In the genomic region with DNA sequence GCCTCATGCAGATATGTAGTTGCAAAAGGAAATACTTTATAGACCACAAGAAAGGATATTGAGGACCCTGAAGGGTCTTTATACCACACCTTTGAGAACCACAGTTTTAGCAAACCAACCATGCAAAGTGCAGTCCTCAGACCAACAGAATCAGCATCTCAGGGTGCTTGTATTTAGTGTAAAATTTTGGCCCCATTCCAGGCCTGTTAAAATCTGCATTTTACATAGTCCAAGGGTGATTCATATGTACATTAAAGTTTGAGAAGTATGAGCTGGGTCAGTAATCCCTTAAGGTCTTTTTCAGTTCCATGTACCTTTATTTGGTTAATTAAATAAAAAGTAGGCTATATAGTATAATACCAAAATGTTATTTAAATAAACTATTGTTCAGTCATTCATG, we compare ENCODE assay signal across 25 cellular contexts.
A peak's percentile ranks its signal among the peaks of the same experiment; 100 is the strongest.
DNase-seq lines count a peak whose midpoint lies in the region; ATAC-seq, FAIRE-seq and TF ChIP-seq lines count a peak whose summit lies in the region.
"Had no signal": no experiment of that assay in that cellular context is flagged by ENCODE, and none has a peak within 500 bp of the region (broad histone marks: within the 10 kb centered on the region; RNA-seq: fewer than 3 reads in every experiment).

No MANE protein-coding gene starts in this region.

- H3K27me3 ChIP-seq in A673 (replicated peaks; ENCODE audit: insufficient read depth, low read depth, low read length, poor library complexity): no peaks in the 10 kb centered on the region
- no peaks in the 10 kb centered on the region for H3K27me3 ChIP-seq in WERI-Rb-1 (ENCODE audit: insufficient read depth, low read depth, severe bottlenecking)
- H3K27me3 ChIP-seq in vagina: no peaks in the 10 kb centered on the region
- H3K27me3 ChIP-seq: hepatocyte, pancreas had no signal

- DNase-seq in A673 (ENCODE audit: low spot score): peak; percentile 60
- no peak for DNase-seq in H54 (ENCODE audit: insufficient read length, low spot score)
- DNase-seq in RWPE1 (ENCODE audit: low spot score): peak; percentile 35
- DNase-seq in WERI-Rb-1: no peak
- DNase-seq in vagina (ENCODE audit: extremely low spot score in 2 of 2): no peak
- DNase-seq in progenitor cell of endocrine pancreas (ENCODE audit: low spot score, unreplicated experiment): no peak
- no peak for DNase-seq in AG20443 (ENCODE audit: low spot score)
- DNase-seq: activated B cell treated with CpG ODN at 0.5 μM for 24 hours; activated CD4-positive, alpha-beta memory T cell treated with anti-CD3 and anti-CD28 coated beads, Interleukin-2, amount 10 ng/mL, durations not matched to agents 7 days and 5 days; effector CD4-positive, alpha-beta T cell; GF-D8; islet precursor cell; MM.1S; naive thymus-derived CD8-positive, alpha-beta T cell; NCI-H187; pancreas; Right ventricle myocardium superior; small intestine; stimulated activated CD4-positive, alpha-beta T cell treated with anti-CD3 and anti-CD28 coated beads, Interleukin-4, amount 100 ng/mL, for 4 hours; T-helper 17 cell had no signal

- no peaks in the 10 kb centered on the region for H3K27me3 Mint-ChIP-seq in progenitor cell of endocrine pancreas
- H3K27me3 Mint-ChIP-seq: activated B cell treated with CpG ODN at 0.5 μM for 24 hours; activated CD4-positive, alpha-beta memory T cell treated with anti-CD3 and anti-CD28 coated beads, Interleukin-2, amount 10 ng/mL, durations not matched to agents 7 days and 5 days; central memory CD8-positive, alpha-beta T cell; naive thymus-derived CD8-positive, alpha-beta T cell; T-helper 17 cell had no signal

- no peak overlapping the region for H3K27ac Mint-ChIP-seq in progenitor cell of endocrine pancreas
- H3K27ac Mint-ChIP-seq: activated B cell treated with CpG ODN at 0.5 μM for 24 hours; activated CD4-positive, alpha-beta memory T cell treated with anti-CD3 and anti-CD28 coated beads, Interleukin-2, amount 10 ng/mL, durations not matched to agents 7 days and 5 days; activated T-helper 1 cell treated with anti-CD3 and anti-CD28 coated beads, Interleukin-12 subunit alpha, Interleukin-12 subunit beta, Interleukin-2, Interleukin-4 antibody, amounts not matched to agents 30 ng/mL and 10 ng/mL and 1 ng/mL, durations not matched to agents 14 hours and 24 hours and 36 hours; T-helper 17 cell had no signal

- H3K36me3 Mint-ChIP-seq in progenitor cell of endocrine pancreas (ENCODE audit: insufficient read depth): peaks cover 16% of the 10 kb centered on the region

- no peaks in the 10 kb centered on the region for H3K9me3 Mint-ChIP-seq in progenitor cell of endocrine pancreas (ENCODE audit: low read depth)
- H3K9me3 Mint-ChIP-seq: activated B cell treated with CpG ODN at 0.5 μM for 24 hours; activated CD4-positive, alpha-beta memory T cell treated with anti-CD3 and anti-CD28 coated beads, Interleukin-2, amount 10 ng/mL, durations not matched to agents 7 days and 5 days; activated T-helper 1 cell treated with anti-CD3 and anti-CD28 coated beads, Interleukin-12 subunit alpha, Interleukin-12 subunit beta, Interleukin-2, Interleukin-4 antibody, amounts not matched to agents 30 ng/mL and 10 ng/mL and 1 ng/mL, durations not matched to agents 14 hours and 24 hours and 36 hours; central memory CD8-positive, alpha-beta T cell; naive thymus-derived CD8-positive, alpha-beta T cell had no signal

- H3K9me3 ChIP-seq in A673 (ENCODE audit: low read depth, low read length, poor library complexity, severe bottlenecking) (no peaks in the 10 kb centered on the region), WERI-Rb-1 (ENCODE audit: severe bottlenecking) (no peaks in the 10 kb centered on the region), vagina (no peaks in the 10 kb centered on the region)
- H3K9me3 ChIP-seq: pancreas had no signal

- TF ChIP-seq CTCF in A673 (conservative IDR thresholded peaks at IDR 0.05; ENCODE audit: low read depth, low read length): no peak
- TF ChIP-seq CTCF in RWPE1 (conservative IDR thresholded peaks at IDR 0.05; ENCODE audit: low read depth): no peak
- TF ChIP-seq CTCF in WERI-Rb-1 (IDR thresholded peaks at IDR 0.05; ENCODE audit: low read depth, low read length): no peak
- no peak for TF ChIP-seq CTCF in vagina (IDR thresholded peaks at IDR 0.05)
- TF ChIP-seq CTCF in progenitor cell of endocrine pancreas (IDR thresholded peaks at IDR 0.05; ENCODE audit: unreplicated experiment): no peak

- peak; percentile 53 for FAIRE-seq in H54 (lab: Jason Lieb, UNC)
- FAIRE-seq: GM12878, pancreas, small intestine had no signal

- peaks cover 4% of the 10 kb centered on the region for H3K4me1 ChIP-seq in A673 (ENCODE audit: insufficient read depth, low read length, poor library complexity, severe bottlenecking)
- H3K4me1 ChIP-seq in vagina: peaks cover 15% of the 10 kb centered on the region
- H3K4me1 ChIP-seq: pancreas had no signal

- TF ChIP-seq POLR2A in H54 (IDR thresholded peaks at IDR 0.05; ENCODE audit: low read depth, low read length) (no peak), vagina (IDR thresholded peaks at IDR 0.05) (no peak)

- H3K36me3 ChIP-seq in A673 (ENCODE audit: insufficient read depth, low read length, poor library complexity, severe bottlenecking) (no peaks in the 10 kb centered on the region), WERI-Rb-1 (peaks cover 11% of the 10 kb centered on the region), vagina (no peaks in the 10 kb centered on the region)
- H3K36me3 ChIP-seq: pancreas had no signal

- peak; percentile 39 for ATAC-seq in esophagus mucosa
- ATAC-seq: GM12878; naive thymus-derived CD8-positive, alpha-beta T cell; pancreas; T-helper 17 cell had no signal

- CTCF ChIA-PET in A673 (lab: Charles Lee): no interaction called here
- CTCF ChIA-PET in RWPE1 (lab: Yijun Ruan, JAX): interaction anchor here (1.2 kb wide), 1 partner anchor 106 kb away, joined by 3 read pairs; a partner anchor contains a TSS

- no TSS peak for BruUV-seq in A673 (replicated peaks; lab: Mats Ljungman, UMichigan)

- H3K27ac ChIP-seq in A673 (ENCODE audit: low read depth, low read length, poor library complexity, severe bottlenecking): no peak overlapping the region
- H3K27ac ChIP-seq in RWPE1: no peak overlapping the region
- H3K27ac ChIP-seq in WERI-Rb-1: no peak overlapping the region
- H3K27ac ChIP-seq in vagina: no peak overlapping the region
- H3K27ac ChIP-seq: hepatocyte, pancreas had no signal

- H3K4me1 Mint-ChIP-seq in progenitor cell of endocrine pancreas (ENCODE audit: low read depth): no peaks in the 10 kb centered on the region

- POLR2A ChIA-PET in A673 (lab: Charles Lee; ENCODE audit: low non-redundant PET) (no interaction called here), RWPE1 (lab: Yijun Ruan, JAX; ENCODE audit: low non-redundant PET) (no interaction called here)

- H3K4me3 ChIP-seq in A673 (ENCODE audit: low read depth, low read length, poor library complexity, severe bottlenecking) (no peak overlapping the region), WERI-Rb-1 (ENCODE audit: low read depth, low read length) (no peak overlapping the region), vagina (no peak overlapping the region)
- H3K4me3 ChIP-seq: GM12878, hepatocyte, pancreas had no signal

- intact Hi-C loops in A673 (cut with micrococcal nuclease; ENCODE audit: unreplicated experiment) (no loop called here), vagina (cut with DNase I) (no loop called here)

- H3K4me3 Mint-ChIP-seq in progenitor cell of endocrine pancreas (ENCODE audit: low read depth): no peak overlapping the region
- H3K4me3 Mint-ChIP-seq: activated B cell treated with CpG ODN at 0.5 μM for 24 hours; activated CD4-positive, alpha-beta memory T cell treated with anti-CD3 and anti-CD28 coated beads, Interleukin-2, amount 10 ng/mL, durations not matched to agents 7 days and 5 days; activated T-helper 1 cell treated with anti-CD3 and anti-CD28 coated beads, Interleukin-12 subunit alpha, Interleukin-12 subunit beta, Interleukin-2, Interleukin-4 antibody, amounts not matched to agents 30 ng/mL and 10 ng/mL and 1 ng/mL, durations not matched to agents 14 hours and 24 hours and 36 hours; central memory CD8-positive, alpha-beta T cell; naive thymus-derived CD8-positive, alpha-beta T cell; T-helper 17 cell had no signal

Comparison
In these comparisons a context has a peak if more than half of its experiments do, and no peak if none do; other contexts are left out.
1. DNase-seq: peak in A673 (single experiment) and RWPE1 (single experiment); none in H54 (single experiment), WERI-Rb-1 (single experiment), vagina (0 of 2), progenitor cell of endocrine pancreas (single experiment) and AG20443 (single experiment).